Comparison of ENCODE assay signal across 16 cellular contexts in genomic region chrX:136128743-136129142, GRCh38. TPM values are rescaled to one million over a fixed set of nuclear protein-coding genes. Genes with fewer than 3 reads are reported as not detected.
DNase-seq lines count a peak whose midpoint lies in the region; ATAC-seq and TF ChIP-seq lines count a peak whose summit lies in the region.
"Had no signal": no experiment of that assay in that cellular context is flagged by ENCODE, and none has a peak within 500 bp of the region (broad histone marks: within the 10 kb centered on the region; RNA-seq: fewer than 3 reads in every experiment).

No MANE protein-coding gene starts in this region.

- no peak for TF ChIP-seq CTCF in HEK293 (tag by site-specific recombination; IDR thresholded peaks at IDR 0.05)
- TF ChIP-seq CTCF in chondrocyte (IDR thresholded peaks at IDR 0.05), result no peak
- no peak for TF ChIP-seq CTCF in parathyroid adenoma (IDR thresholded peaks at IDR 0.05)
- no peak for TF ChIP-seq CTCF in thyroid gland (IDR thresholded peaks at IDR 0.05)

- H3K36me3 Mint-ChIP-seq in chondrocyte (ENCODE audit: low read depth) (no peaks in the 10 kb centered on the region), immature natural killer cell (no peaks in the 10 kb centered on the region)
- H3K36me3 Mint-ChIP-seq: CD4-positive, CD25-positive, alpha-beta regulatory T cell; CD8-positive, alpha-beta memory T cell had no signal

- H3K79me2 ChIP-seq in parathyroid adenoma, result no peaks in the 10 kb centered on the region

- POLR2A ChIA-PET in HEK293 (lab: Yijun Ruan, JAX), result no interaction called here

- H3K4me1 Mint-ChIP-seq in chondrocyte (ENCODE audit: low read depth), result peaks cover 36% of the 10 kb centered on the region
- no peaks in the 10 kb centered on the region for H3K4me1 Mint-ChIP-seq in immature natural killer cell
- H3K4me1 Mint-ChIP-seq: CD4-positive, CD25-positive, alpha-beta regulatory T cell; CD8-positive, alpha-beta memory T cell had no signal

- no peak for ATAC-seq in GM18517 (IDR thresholded peaks at IDR 0.05; ENCODE audit: unreplicated experiment)
- ATAC-seq: GM23338, HCT116 had no signal

- H3K4me3 ChIP-seq in HEK293 (ENCODE audit: low read depth, low read length) (no peak overlapping the region), parathyroid adenoma (ENCODE audit: low read depth, low read length) (no peak overlapping the region), thyroid gland (replicated peaks in 1 of 3) (no peak overlapping the region)
- H3K4me3 ChIP-seq: GM23338 had no signal

- H3K9ac ChIP-seq in parathyroid adenoma, result no peak overlapping the region

- H3K27ac Mint-ChIP-seq in chondrocyte (ENCODE audit: unreplicated experiment) (peak overlapping the region; percentile 25), immature natural killer cell (no peak overlapping the region)
- H3K27ac Mint-ChIP-seq: CD4-positive, CD25-positive, alpha-beta regulatory T cell; CD8-positive, alpha-beta memory T cell; GM23338 had no signal

- H3K27ac ChIP-seq in HEK293 (ENCODE audit: extremely low read depth, low read depth, low read length) (no peak overlapping the region), parathyroid adenoma (no peak overlapping the region), thyroid gland (no peak overlapping the region)

- H3K4me1 ChIP-seq in HEK293 (ENCODE audit: control insufficient read depth, insufficient read depth, low read length), result peaks cover 10% of the 10 kb centered on the region
- no peaks in the 10 kb centered on the region for H3K4me1 ChIP-seq in parathyroid adenoma
- no peaks in the 10 kb centered on the region for H3K4me1 ChIP-seq in thyroid gland
- H3K4me1 ChIP-seq: BE2C had no signal

- H3K4me3 Mint-ChIP-seq in chondrocyte (ENCODE audit: unreplicated experiment) (no peak overlapping the region), immature natural killer cell (no peak overlapping the region)
- H3K4me3 Mint-ChIP-seq: CD4-positive, CD25-positive, alpha-beta regulatory T cell; CD8-positive, alpha-beta memory T cell; GM23338 had no signal

- TF ChIP-seq POLR2A in thyroid gland (IDR thresholded peaks at IDR 0.05), result no peak

- intact Hi-C loops in thyroid gland (cut with DNase I), result no loop called here

- H3K27me3 ChIP-seq in parathyroid adenoma (ENCODE audit: control insufficient read depth, insufficient read depth, low read length), result no peaks in the 10 kb centered on the region
- H3K27me3 ChIP-seq in thyroid gland, result no peaks in the 10 kb centered on the region
- H3K27me3 ChIP-seq: BE2C had no signal

- DNase-seq in chondrocyte (ENCODE audit: low spot score), result no peak
- DNase-seq in immature natural killer cell, result no peak
- DNase-seq in thyroid gland, result no peak
- DNase-seq: ACHN; BE2C; C1 segment of cervical spinal cord; CD4-positive, CD25-positive, alpha-beta regulatory T cell; CD8-positive, alpha-beta memory T cell; COR-L47; H7 had no signal

- H3K27me3 Mint-ChIP-seq in chondrocyte (ENCODE audit: low read depth) (no peaks in the 10 kb centered on the region), immature natural killer cell (ENCODE audit: low read depth in 3 of 3) (peaks cover 2 to 10% (median 4%) of the 10 kb centered on the region in 3 donors)
- H3K27me3 Mint-ChIP-seq: CD4-positive, CD25-positive, alpha-beta regulatory T cell had no signal

- H3K4me2 ChIP-seq in parathyroid adenoma (ENCODE audit: low read length), result no peak overlapping the region
- H3K4me2 ChIP-seq: GM23338 had no signal

- H2AFZ ChIP-seq in parathyroid adenoma, result peak overlapping the region; percentile 53
- H2AFZ ChIP-seq: GM23338 had no signal

- H3K9me3 Mint-ChIP-seq in chondrocyte (ENCODE audit: low read depth) (peaks cover 10% of the 10 kb centered on the region), immature natural killer cell (no peaks in the 10 kb centered on the region)
- H3K9me3 Mint-ChIP-seq: CD8-positive, alpha-beta memory T cell; GM23338 had no signal

- CTCF ChIA-PET in HEK293 (lab: Yijun Ruan, JAX), result interaction anchor here (0.6 to 1.1 kb wide), 2 partner anchors 32 to 100 kb away, joined by 3 to 4 read pairs; no protein-coding TSS in a partner anchor

- 94 to 100% methylated on average over 2 of the region's 2 CpGs for WGBS in thyroid gland, 2 donors

- H3K9me3 ChIP-seq in HEK293 (ENCODE audit: control insufficient read depth, insufficient read depth, low read depth, low read length) (no peaks in the 10 kb centered on the region), parathyroid adenoma (ENCODE audit: control insufficient read depth, low read length) (no peaks in the 10 kb centered on the region), thyroid gland (no peaks in the 10 kb centered on the region)
- H3K9me3 ChIP-seq: BE2C had no signal

- no peaks in the 10 kb centered on the region for H3K36me3 ChIP-seq in HEK293 (ENCODE audit: control insufficient read depth in 2 of 2, insufficient read depth in 1 of 2, low read length in 2 of 2)
- H3K36me3 ChIP-seq in parathyroid adenoma (ENCODE audit: control insufficient read depth, insufficient read depth, low read length), result no peaks in the 10 kb centered on the region
- H3K36me3 ChIP-seq in thyroid gland, result no peaks in the 10 kb centered on the region
- H3K36me3 ChIP-seq: BE2C had no signal

TF ChIP-seq in HEK293, 187 proteins besides CTCF, POLR2A, EP300 and RAD21:
- TF ChIP-seq ZNF624 (tag by site-specific recombination; IDR thresholded peaks at IDR 0.05) (no peak), ZIC2 (tag by site-specific recombination; IDR thresholded peaks at IDR 0.05) (peak; percentile 58), PBX3 (CRISPR knock-in tag; IDR thresholded peaks at IDR 0.05) (no peak), HIC1 (tag by site-specific recombination; IDR thresholded peaks at IDR 0.05) (peak; percentile 37; the same call in 1 of the 2 replicates)
TF ChIP-seq in HEK293: peak in this region for 2.

RNA-seq across cellular contexts. Expression of gene FHL1, which starts 18.6 kb away (rescaled TPM):
- total RNA-seq in chondrocyte (744 to 1,032 TPM (median 1,007 TPM) in 3 replicates), thyroid gland (100 to 1,000 TPM; 223 to 313 (median 230) TPM)
- polyA plus RNA-seq in immature natural killer cell, result 10 to 100 TPM; 11.1 to 24.0 (median 17.6) TPM
- total RNA-seq: HT-29 had no signal
